Comparison of ENCODE assay signal across 8 cellular contexts in the genomic region with DNA sequence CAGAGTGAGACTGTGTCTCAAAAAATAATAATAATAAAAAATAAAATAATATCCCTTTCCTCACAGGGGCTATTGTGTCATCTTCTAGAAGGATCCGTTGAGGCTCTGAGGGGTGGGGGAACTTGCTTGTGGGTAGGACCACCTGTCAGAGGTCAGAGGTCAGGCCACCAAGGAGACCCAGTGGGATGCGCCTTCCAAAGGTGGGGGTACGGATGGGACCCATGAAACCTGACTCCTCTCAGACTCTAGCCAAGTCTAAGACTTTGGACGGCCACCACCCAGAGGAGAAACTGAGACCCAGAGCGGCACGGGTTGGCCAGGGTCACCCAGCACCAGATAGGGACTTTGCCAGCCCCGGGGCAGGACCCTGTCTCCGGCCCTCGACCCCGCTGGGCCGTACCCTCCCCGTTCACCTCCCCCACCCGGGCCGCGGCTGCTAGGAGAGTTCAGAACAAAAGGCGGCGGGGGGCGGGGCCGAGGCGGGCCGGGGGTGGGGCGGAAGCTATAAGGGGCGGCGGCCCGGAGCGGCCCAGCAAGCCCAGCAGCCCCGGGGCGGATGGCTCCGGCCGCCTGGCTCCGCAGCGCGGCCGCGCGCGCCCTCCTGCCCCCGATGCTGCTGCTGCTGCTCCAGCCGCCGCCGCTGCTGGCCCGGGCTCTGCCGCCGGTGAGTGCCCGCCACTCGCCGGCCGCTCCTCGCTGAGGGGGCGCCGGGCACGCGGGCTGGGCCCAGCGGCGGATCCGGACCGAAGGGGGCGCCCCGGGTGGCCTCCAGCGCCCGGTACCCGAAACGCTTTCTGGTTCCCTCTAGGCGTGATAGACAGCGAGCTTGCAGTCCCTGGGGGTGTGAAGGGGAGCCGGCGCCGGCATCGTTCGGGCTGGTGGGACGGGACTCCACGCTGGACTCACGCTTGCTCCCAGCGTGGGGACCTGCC. TPM values are rescaled to one million over a fixed set of nuclear protein-coding genes. Genes with fewer than 3 reads are reported as not detected.
DNase-seq lines count a peak whose midpoint lies in the region; ATAC-seq and TF ChIP-seq lines count a peak whose summit lies in the region.

A gene with protein sequence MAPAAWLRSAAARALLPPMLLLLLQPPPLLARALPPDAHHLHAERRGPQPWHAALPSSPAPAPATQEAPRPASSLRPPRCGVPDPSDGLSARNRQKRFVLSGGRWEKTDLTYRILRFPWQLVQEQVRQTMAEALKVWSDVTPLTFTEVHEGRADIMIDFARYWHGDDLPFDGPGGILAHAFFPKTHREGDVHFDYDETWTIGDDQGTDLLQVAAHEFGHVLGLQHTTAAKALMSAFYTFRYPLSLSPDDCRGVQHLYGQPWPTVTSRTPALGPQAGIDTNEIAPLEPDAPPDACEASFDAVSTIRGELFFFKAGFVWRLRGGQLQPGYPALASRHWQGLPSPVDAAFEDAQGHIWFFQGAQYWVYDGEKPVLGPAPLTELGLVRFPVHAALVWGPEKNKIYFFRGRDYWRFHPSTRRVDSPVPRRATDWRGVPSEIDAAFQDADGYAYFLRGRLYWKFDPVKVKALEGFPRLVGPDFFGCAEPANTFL (plus strand): TSS at position 535 of the 932 bp plus-strand sequence. CDS start 22 bp downstream, at position 557.

- no peaks in the 10 kb centered on the region for H3K9me3 Mint-ChIP-seq in CD8-positive, alpha-beta T cell

- H3K27ac Mint-ChIP-seq in CD8-positive, alpha-beta T cell: no peak within 1 kb of the TSS

- H3K27me3 ChIP-seq in CD8-positive, alpha-beta T cell (ENCODE audit: insufficient read depth, low read length): no peaks in the 10 kb centered on the region

- no peaks in the 10 kb centered on the region for H3K27me3 Mint-ChIP-seq in CD8-positive, alpha-beta T cell (ENCODE audit: low read depth)

- peak within 1 kb of the TSS; percentile 71 for H3K4me3 Mint-ChIP-seq in CD8-positive, alpha-beta T cell

- peaks cover 17% of the 10 kb centered on the region for H3K4me1 Mint-ChIP-seq in CD8-positive, alpha-beta T cell (ENCODE audit: low read depth)

- ATAC-seq in CD8-positive, alpha-beta T cell: peak; percentile 63
- ATAC-seq in stimulated activated naive CD8-positive, alpha-beta T cell treated with anti-CD3 and anti-CD28 coated beads, Interleukin-15, Interleukin-2, amounts not matched to agents 100 U/mL and 50 U/mL, for 24 hours: peak; percentile 43
- no peak for ATAC-seq in HG02981 (IDR thresholded peaks at IDR 0.05; ENCODE audit: unreplicated experiment)
- ATAC-seq in GM19397 (IDR thresholded peaks at IDR 0.05; ENCODE audit: unreplicated experiment): no peak

- H3K27ac ChIP-seq in CD8-positive, alpha-beta T cell (ENCODE audit: low read depth, low read length): no peak within 1 kb of the TSS
- no peak within 1 kb of the TSS for H3K27ac ChIP-seq in mesodermal cell (ENCODE audit: low read depth, low read length, severe bottlenecking)

- POLR2A ChIA-PET in CD8-positive, alpha-beta T cell (lab: Charles Lee): interaction anchor here (0.7 to 1.3 kb wide), 2 partner anchors 15 to 85 kb away, joined by 3 to 5 read pairs; a partner anchor contains a TSS

- no peaks in the 10 kb centered on the region for H3K9me3 ChIP-seq in CD8-positive, alpha-beta T cell (ENCODE audit: low read length)
- H3K9me3 ChIP-seq in mesodermal cell (ENCODE audit: control insufficient read depth, low read length): no peaks in the 10 kb centered on the region

- peaks cover 27% of the 10 kb centered on the region for H3K4me1 ChIP-seq in CD8-positive, alpha-beta T cell (ENCODE audit: insufficient read depth, low read length)
- H3K4me1 ChIP-seq in mesodermal cell (ENCODE audit: control insufficient read depth, insufficient read depth, low read length, poor library complexity, severe bottlenecking): peaks cover 29% of the 10 kb centered on the region

- H3K36me3 ChIP-seq in CD8-positive, alpha-beta T cell (ENCODE audit: insufficient read depth, low read length): no peaks in the 10 kb centered on the region
- H3K36me3 ChIP-seq in mesodermal cell (ENCODE audit: control insufficient read depth, insufficient read depth, low read length): no peaks in the 10 kb centered on the region

- intact Hi-C loops in CD8-positive, alpha-beta T cell (cut with DNase I, micrococcal nuclease): loop anchor here (1.0 to 2.0 kb wide), 2 partner anchors 15 to 56 kb away; no protein-coding TSS in a partner anchor

- H3K36me3 Mint-ChIP-seq in CD8-positive, alpha-beta T cell: no peaks in the 10 kb centered on the region

- peak within 1 kb of the TSS; percentile 37 for H3K4me3 ChIP-seq in CD8-positive, alpha-beta T cell (ENCODE audit: low read depth, low read length)
- peak within 1 kb of the TSS; percentile 47 for H3K4me3 ChIP-seq in mesodermal cell (ENCODE audit: extremely low read depth, insufficient read depth, low read length, poor library complexity, severe bottlenecking)

- TF ChIP-seq CTCF in CD8-positive, alpha-beta T cell (IDR thresholded peaks at IDR 0.05): no peak

- WGBS in mesodermal cell (ENCODE audit: insufficient coverage in 2 of 2), 2 experiments: 2% methylated on average over 46 to 52 of the region's 74 CpGs

- peak in 6 of 7 experiments; percentile 45 to 76 (median 54) for DNase-seq in CD8-positive, alpha-beta T cell
- DNase-seq in LoVo (ENCODE audit: low spot score): peak; percentile 58
- DNase-seq in activated CD4-positive, alpha-beta T cell treated with anti-CD3 and anti-CD28 coated beads for 1 hour: peak; percentile 35
- DNase-seq in ecto neural progenitor cell (ENCODE audit: low spot score): peak; percentile 84
- peak; percentile 70 for DNase-seq in stimulated activated naive CD8-positive, alpha-beta T cell treated with anti-CD3 and anti-CD28 coated beads, Interleukin-15, Interleukin-2, amounts not matched to agents 100 U/mL and 50 U/mL, for 24 hours

- CTCF ChIA-PET in CD8-positive, alpha-beta T cell (lab: Charles Lee): interaction anchor here (0.5 to 7.6 kb wide), 4 partner anchors 16 to 77 kb away, joined by 3 to 69 read pairs (median 6); no protein-coding TSS in a partner anchor

RNA-seq across cellular contexts. Expression of the gene that starts here (rescaled TPM):
- 1 to 10 TPM; 1.3 to 1.9 TPM for total RNA-seq in CD8-positive, alpha-beta T cell
- polyA plus RNA-seq in mesodermal cell (2013, experiment 1 of 2): 33.2 TPM
- 27.9 TPM for polyA plus RNA-seq in mesodermal cell (2013, experiment 2 of 2)

Comparison
In these comparisons a context has a peak if more than half of its experiments do, and no peak if none do; other contexts are left out.
1. ATAC-seq: peak in CD8-positive, alpha-beta T cell (single experiment) and stimulated activated naive CD8-positive, alpha-beta T cell treated with anti-CD3 and anti-CD28 coated beads, Interleukin-15, Interleukin-2, amounts not matched to agents 100 U/mL and 50 U/mL, for 24 hours (single experiment); none in HG02981 (single experiment) and GM19397 (single experiment).
2. Peak in every context shown above with its lines, with median percentiles within 50 percentile points of each other: DNase-seq.